ENCODE assay signal across 30 cellular contexts in the genomic region with DNA sequence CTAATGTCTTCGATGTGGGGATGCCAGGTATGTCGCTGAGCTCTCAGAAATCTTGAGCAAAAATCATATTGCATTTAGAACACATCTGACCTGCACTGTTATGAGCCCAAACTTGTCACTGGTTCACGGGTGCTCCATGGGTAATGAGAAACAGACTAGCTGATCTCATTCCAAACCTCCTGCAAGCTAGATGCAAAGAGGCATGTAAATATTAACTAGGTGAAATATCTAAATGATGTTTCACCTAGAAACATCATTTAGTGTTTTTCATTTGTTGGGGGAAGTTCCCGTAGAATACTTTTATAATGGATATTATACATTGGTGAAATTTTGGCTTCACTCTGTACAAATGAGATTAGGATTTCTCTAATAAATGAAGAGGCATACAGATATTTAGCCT.
"Had no signal": no experiment of that assay in that cellular context is flagged by ENCODE, and none has a peak within 500 bp of the region (broad histone marks: within the 10 kb centered on the region; RNA-seq: fewer than 3 reads in every experiment).

No MANE protein-coding gene starts in this region.

- H3K4me1 Mint-ChIP-seq: activated CD4-positive, alpha-beta T cell treated with anti-CD3 and anti-CD28 coated beads for 36 hours; activated CD4-positive, alpha-beta T cell treated with anti-CD3 and anti-CD28 coated beads, Interleukin-2, amount 10 ng/mL, durations not matched to agents 7 days and 5 days; WTC11 had no signal

- H3K27me3 ChIP-seq: adrenal gland, body of pancreas, breast epithelium, SJCRH30 had no signal

- H3K27me3 Mint-ChIP-seq: activated CD4-positive, alpha-beta T cell treated with anti-CD3 and anti-CD28 coated beads for 36 hours; activated CD4-positive, alpha-beta T cell treated with anti-CD3 and anti-CD28 coated beads, Interleukin-2, amount 10 ng/mL, durations not matched to agents 7 days and 5 days; activated T-cell treated with anti-CD3 and anti-CD28 coated beads, Interleukin-2, amount 50 U/mL, for 24 hours had no signal

- H3K27ac ChIP-seq: adrenal gland, body of pancreas, breast epithelium, KMS-11, SJCRH30, SK-N-MC had no signal

- H3K4me1 ChIP-seq: adrenal gland, body of pancreas, breast epithelium, SJCRH30 had no signal

- H3K4me3 ChIP-seq: adrenal gland, body of pancreas, breast epithelium, SJCRH30, SK-N-MC had no signal

- ATAC-seq: activated CD4-positive, alpha-beta T cell treated with anti-CD3 and anti-CD28 coated beads for 36 hours; activated CD4-positive, CD25-positive, alpha-beta regulatory T cell treated with anti-CD3 and anti-CD28 coated beads, Interleukin-2, amount 50 U/mL, for 24 hours; activated CD8-positive, alpha-beta T cell treated with anti-CD3 and anti-CD28 coated beads, Interleukin-2, amount 10 ng/mL, durations not matched to agents 7 days and 5 days; activated naive CD4-positive, alpha-beta T cell treated with anti-CD3 and anti-CD28 coated beads, Interleukin-2, amount 50 U/mL, for 72 hours; body of pancreas; WTC11 had no signal

- DNase-seq: activated CD4-positive, alpha-beta T cell treated with anti-CD3 and anti-CD28 coated beads for 36 hours; activated CD4-positive, alpha-beta T cell treated with anti-CD3 and anti-CD28 coated beads, Interleukin-2, amount 10 ng/mL, durations not matched to agents 7 days and 5 days; activated CD4-positive, alpha-beta T cell treated with anti-CD3 and anti-CD28 coated beads, Interleukin-2, amount 50 U/mL, for 48 hours; activated CD8-positive, alpha-beta T cell treated with anti-CD3 and anti-CD28 coated beads, Interleukin-2, amount 10 ng/mL, durations not matched to agents 7 days and 5 days; activated gamma-delta T cell; activated naive CD4-positive, alpha-beta T cell treated with Interleukin-2 at 50 U/mL for 16 hours; activated T-cell treated with anti-CD3 and anti-CD28 coated beads, Interleukin-2, amount 50 U/mL, for 24 hours; adrenal gland; body of pancreas; MM.1S; MV-4-11; NCI-H1092; NCI-H146; NCI-H187; NCI-H2029 treated with DMSO at 0.1 percent for 48 hours; NCI-H2107; NCI-H510A; NCI-H526; NCI-H748 treated with DMSO at 0.1 percent for 48 hours; OCI-M1; SHP77; SJCRH30; T1000 had no signal

- H3K9me3 ChIP-seq: adrenal gland, body of pancreas, breast epithelium, SJCRH30 had no signal

- H3K27ac Mint-ChIP-seq: activated CD4-positive, alpha-beta T cell treated with anti-CD3 and anti-CD28 coated beads for 36 hours; activated CD4-positive, alpha-beta T cell treated with anti-CD3 and anti-CD28 coated beads, Interleukin-2, amount 10 ng/mL, durations not matched to agents 7 days and 5 days; activated CD8-positive, alpha-beta T cell treated with anti-CD3 and anti-CD28 coated beads, Interleukin-2, amount 10 ng/mL, durations not matched to agents 7 days and 5 days; activated naive CD4-positive, alpha-beta T cell treated with anti-CD3 and anti-CD28 coated beads, Interleukin-2, amount 50 U/mL, for 72 hours; activated T-cell treated with anti-CD3 and anti-CD28 coated beads, Interleukin-2, amount 50 U/mL, for 24 hours; activated T-helper 2 cell treated with anti-CD3 and anti-CD28 coated beads, Interferon-gamma antibody, Interleukin-2, Interleukin-4, amounts not matched to agents 10 μg/mL and 5 μg/mL and 100 μg/mL, durations not matched to agents 14 hours and 24 hours and 36 hours; WTC11 had no signal

- H3K4me3 Mint-ChIP-seq: activated CD4-positive, alpha-beta T cell treated with anti-CD3 and anti-CD28 coated beads for 36 hours; activated CD4-positive, alpha-beta T cell treated with anti-CD3 and anti-CD28 coated beads, Interleukin-2, amount 10 ng/mL, durations not matched to agents 7 days and 5 days; activated CD8-positive, alpha-beta T cell treated with anti-CD3 and anti-CD28 coated beads, Interleukin-2, amount 10 ng/mL, durations not matched to agents 7 days and 5 days; activated T-cell treated with anti-CD3 and anti-CD28 coated beads, Interleukin-2, amount 50 U/mL, for 24 hours; WTC11 had no signal

- H3K36me3 ChIP-seq: adrenal gland, breast epithelium, SJCRH30 had no signal

- H3K36me3 Mint-ChIP-seq: WTC11 had no signal
